1 cellular context compared by ENCODE assay signal in genomic region chr9:124419832-124420489, GRCh38.
TF ChIP-seq lines count a peak whose summit lies in the region.

No MANE protein-coding gene starts in this region.

TF ChIP-seq in endothelial cell of umbilical vein, 7 proteins besides CTCF, POLR2A, EP300 and RAD21:
- no peak for TF ChIP-seq MAX (IDR thresholded peaks at IDR 0.05; ENCODE audit: insufficient read depth, insufficient read length)
- TF ChIP-seq GATA2 (IDR thresholded peaks at IDR 0.05; ENCODE audit: insufficient read depth, insufficient read length, low read depth, low read length), result no peak
